In genomic region chr19:14164724-14165493, GRCh38 we compare ENCODE assay signal across 1 cellular context.
TF ChIP-seq lines count a peak whose summit lies in the region.

No MANE protein-coding gene starts in this region.

TF ChIP-seq in GM12878, 131 proteins besides CTCF, POLR2A, EP300 and RAD21:
- TF ChIP-seq MTA2 (IDR thresholded peaks at IDR 0.05; ENCODE audit: low read depth) (no peak), BRCA1 (IDR thresholded peaks at IDR 0.05; ENCODE audit: low read depth, low read length) (no peak), TAF1 (IDR thresholded peaks at IDR 0.05; ENCODE audit: borderline replicate concordance, low read depth, low read length) (no peak), FOXM1 (IDR thresholded peaks at IDR 0.05; ENCODE audit: low read depth, low read length) (no peak), CREB1 (IDR thresholded peaks at IDR 0.05; ENCODE audit: low read depth) (no peak), STAT1 (conservative IDR thresholded peaks at IDR 0.05) (no peak), IKZF1 (conservative IDR thresholded peaks at IDR 0.05) (no peak), GATAD2B (conservative IDR thresholded peaks at IDR 0.05; ENCODE audit: low read depth) (no peak), ZNF274 (IDR thresholded peaks at IDR 0.05; ENCODE audit: insufficient read depth, insufficient read length) (no peak), ATF2 (IDR thresholded peaks at IDR 0.05; ENCODE audit: low read length) (no peak), TCF3 (IDR thresholded peaks at IDR 0.05; ENCODE audit: borderline replicate concordance, insufficient read depth, low read depth, low read length) (no peak), NR2C1 (IDR thresholded peaks at IDR 0.05) (no peak), SIX5 (IDR thresholded peaks at IDR 0.05; ENCODE audit: low read depth, low read length, severe bottlenecking) (no peak), POU2F2 (IDR thresholded peaks at IDR 0.05; ENCODE audit: borderline replicate concordance, low read depth, low read length) (no peak), GABPA (IDR thresholded peaks at IDR 0.05; ENCODE audit: low read depth) (no peak), SKIL (IDR thresholded peaks at IDR 0.05; ENCODE audit: low read depth, poor library complexity, severe bottlenecking) (no peak)
- TF ChIP-seq, protein P1, sequence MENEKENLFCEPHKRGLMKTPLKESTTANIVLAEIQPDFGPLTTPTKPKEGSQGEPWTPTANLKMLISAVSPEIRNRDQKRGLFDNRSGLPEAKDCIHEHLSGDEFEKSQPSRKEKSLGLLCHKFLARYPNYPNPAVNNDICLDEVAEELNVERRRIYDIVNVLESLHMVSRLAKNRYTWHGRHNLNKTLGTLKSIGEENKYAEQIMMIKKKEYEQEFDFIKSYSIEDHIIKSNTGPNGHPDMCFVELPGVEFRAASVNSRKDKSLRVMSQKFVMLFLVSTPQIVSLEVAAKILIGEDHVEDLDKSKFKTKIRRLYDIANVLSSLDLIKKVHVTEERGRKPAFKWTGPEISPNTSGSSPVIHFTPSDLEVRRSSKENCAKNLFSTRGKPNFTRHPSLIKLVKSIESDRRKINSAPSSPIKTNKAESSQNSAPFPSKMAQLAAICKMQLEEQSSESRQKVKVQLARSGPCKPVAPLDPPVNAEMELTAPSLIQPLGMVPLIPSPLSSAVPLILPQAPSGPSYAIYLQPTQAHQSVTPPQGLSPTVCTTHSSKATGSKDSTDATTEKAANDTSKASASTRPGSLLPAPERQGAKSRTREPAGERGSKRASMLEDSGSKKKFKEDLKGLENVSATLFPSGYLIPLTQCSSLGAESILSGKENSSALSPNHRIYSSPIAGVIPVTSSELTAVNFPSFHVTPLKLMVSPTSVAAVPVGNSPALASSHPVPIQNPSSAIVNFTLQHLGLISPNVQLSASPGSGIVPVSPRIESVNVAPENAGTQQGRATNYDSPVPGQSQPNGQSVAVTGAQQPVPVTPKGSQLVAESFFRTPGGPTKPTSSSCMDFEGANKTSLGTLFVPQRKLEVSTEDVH (IDR thresholded peaks at IDR 0.05; ENCODE audit: low read depth, partially characterized antibody): no peak
- TF ChIP-seq, protein P2, sequence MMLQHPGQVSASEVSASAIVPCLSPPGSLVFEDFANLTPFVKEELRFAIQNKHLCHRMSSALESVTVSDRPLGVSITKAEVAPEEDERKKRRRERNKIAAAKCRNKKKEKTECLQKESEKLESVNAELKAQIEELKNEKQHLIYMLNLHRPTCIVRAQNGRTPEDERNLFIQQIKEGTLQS (IDR thresholded peaks at IDR 0.05; ENCODE audit: borderline replicate concordance, extremely low read depth, low read depth, low read length): no peak
- TF ChIP-seq, protein P3, sequence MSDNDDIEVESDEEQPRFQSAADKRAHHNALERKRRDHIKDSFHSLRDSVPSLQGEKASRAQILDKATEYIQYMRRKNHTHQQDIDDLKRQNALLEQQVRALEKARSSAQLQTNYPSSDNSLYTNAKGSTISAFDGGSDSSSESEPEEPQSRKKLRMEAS (IDR thresholded peaks at IDR 0.05; ENCODE audit: low read depth, low read length): no peak
